ENCODE assay signal across 8 cellular contexts in the genomic region with DNA sequence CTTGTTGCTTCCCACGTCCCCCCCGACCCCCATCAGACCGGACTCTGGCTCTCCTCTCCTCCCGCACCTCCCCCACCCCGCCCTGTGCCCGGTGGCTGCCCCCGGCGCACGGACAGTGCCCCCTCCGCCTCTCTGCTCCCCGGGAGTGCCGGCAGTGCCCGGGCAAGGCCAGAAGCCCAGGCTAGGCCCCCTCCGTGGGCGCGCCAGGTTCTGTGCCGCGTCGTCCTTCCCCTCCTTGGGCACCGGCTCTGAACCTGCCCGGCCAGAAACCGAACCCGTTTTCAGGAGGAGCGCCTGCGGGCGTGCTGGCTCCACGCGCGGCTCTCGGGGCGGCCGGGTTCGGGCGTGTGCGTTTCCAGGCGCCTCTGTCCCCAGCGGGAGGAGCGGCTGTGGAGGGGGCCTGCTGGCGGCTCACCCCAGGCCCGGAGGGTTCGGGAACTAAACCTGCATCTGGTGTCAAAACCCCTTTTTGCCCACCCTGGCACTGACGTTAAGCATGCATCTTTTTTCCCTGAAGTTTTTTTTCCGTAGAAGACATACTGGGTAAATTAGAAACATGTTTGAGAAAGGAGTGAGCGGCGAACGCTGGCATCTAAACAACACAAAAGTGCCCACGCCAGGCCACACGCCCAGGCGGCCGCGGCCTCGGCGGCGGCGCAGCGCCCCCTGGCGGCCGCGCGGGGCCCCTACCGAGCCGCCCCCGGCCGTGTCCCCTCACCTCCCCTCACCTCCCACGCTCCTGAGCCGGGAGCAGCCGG.
DNase-seq lines count a peak whose midpoint lies in the region; FAIRE-seq and TF ChIP-seq lines count a peak whose summit lies in the region.

No MANE protein-coding gene starts in this region.

- FAIRE-seq in GM19239 (lab: Jason Lieb, UNC): no peak

- peak; percentile 68 for TF ChIP-seq CTCF in neural progenitor cell (IDR thresholded peaks at IDR 0.05)

- H3K36me3 Mint-ChIP-seq in neural progenitor cell: no peaks in the 10 kb centered on the region

- peaks cover 11% of the 10 kb centered on the region for H3K4me1 Mint-ChIP-seq in neural progenitor cell

- DNase-seq in C1 segment of cervical spinal cord (lab: John Stamatoyannopoulos, UW) (peak in 13 of 14 donors; percentile 32 to 87 (median 58)), GM19239 (ENCODE audit: insufficient read length, low spot score) (peak; percentile 84), HPDE6-E6E7 (ENCODE audit: extremely low spot score) (peak; percentile 57), foreskin melanocyte (peak; percentile 53), neural progenitor cell (ENCODE audit: low spot score) (peak; percentile 85)
- peak; percentile 13 to 42 (median 22) for DNase-seq in activated naive CD4-positive, alpha-beta T cell (lab: John Stamatoyannopoulos, UW)

- H3K27ac ChIP-seq in neural progenitor cell (peak overlapping the region; percentile 58), stomach smooth muscle (ENCODE audit: low read length) (peak overlapping the region; percentile 76)

- H3K4me3 ChIP-seq in neural progenitor cell (peak overlapping the region; percentile 47), stomach smooth muscle (ENCODE audit: low read length in 2 of 2) (peak overlapping the region; percentile 81 to 83)

- no peaks in the 10 kb centered on the region for H3K9me3 ChIP-seq in neural progenitor cell (ENCODE audit: low read depth)
- H3K9me3 ChIP-seq in stomach smooth muscle (ENCODE audit: control insufficient read depth in 2 of 2, low read length in 2 of 2): peaks cover 0 to 5% of the 10 kb centered on the region in 2 donors

- H4K20me1 ChIP-seq in neural progenitor cell (ENCODE audit: low read depth): no peaks in the 10 kb centered on the region

- peaks cover 2% of the 10 kb centered on the region for H3K27me3 Mint-ChIP-seq in neural progenitor cell (ENCODE audit: insufficient read depth, low read depth)

- H2AFZ ChIP-seq in neural progenitor cell (replicated peaks): peak overlapping the region; percentile 62

- peaks cover 17% of the 10 kb centered on the region for H3K27me3 ChIP-seq in neural progenitor cell
- H3K27me3 ChIP-seq in stomach smooth muscle (ENCODE audit: control insufficient read depth in 1 of 2, insufficient read depth in 2 of 2, low read length in 2 of 2): no peaks in the 10 kb centered on the region

- H3K4me3 Mint-ChIP-seq in neural progenitor cell: no peak overlapping the region

- H3F3A ChIP-seq in neural progenitor cell (ENCODE audit: low read depth): peaks cover 32% of the 10 kb centered on the region

- H3K36me3 ChIP-seq in neural progenitor cell (no peaks in the 10 kb centered on the region), stomach smooth muscle (ENCODE audit: control insufficient read depth in 2 of 2, insufficient read depth in 2 of 2, low read length in 2 of 2) (no peaks in the 10 kb centered on the region)

- TF ChIP-seq POLR2A in Raji (IDR thresholded peaks at IDR 0.05; ENCODE audit: insufficient read depth, low read depth, low read length): 0 out of 2 replicates have a peak, but pooled peaks have one; percentile 11

- H3K9ac ChIP-seq in neural progenitor cell (no peak overlapping the region), stomach smooth muscle (ENCODE audit: low read length in 2 of 2) (peak overlapping the region; percentile 71 to 78)

- peak overlapping the region; percentile 71 for H3K27ac Mint-ChIP-seq in neural progenitor cell

- H3K4me2 ChIP-seq in neural progenitor cell: peak overlapping the region; percentile 77

- H3K79me2 ChIP-seq in neural progenitor cell (ENCODE audit: low read depth): no peaks in the 10 kb centered on the region

- H3K9me3 Mint-ChIP-seq in neural progenitor cell: no peaks in the 10 kb centered on the region

- H3K4me1 ChIP-seq in neural progenitor cell (peaks cover 3% of the 10 kb centered on the region), stomach smooth muscle (ENCODE audit: control insufficient read depth, insufficient read depth, low read length) (peaks cover 12% of the 10 kb centered on the region)

Comparison
In these comparisons a context has a peak if more than half of its experiments do, and no peak if none do; other contexts are left out.
1. Peak in every context shown above with its lines: DNase-seq, H3K4me3 ChIP-seq and H3K27ac ChIP-seq.
2. DNase-seq: peak in every context shown above with its lines; median percentile 85 in neural progenitor cell; 84 in GM19239; 58 in C1 segment of cervical spinal cord; 57 in HPDE6-E6E7; 53 in foreskin melanocyte; 22 in activated naive CD4-positive, alpha-beta T cell.